Comparison of ENCODE assay signal across 29 cellular contexts in genomic region chr18:60746491-60746890, GRCh38.
"Had no signal": no experiment of that assay in that cellular context is flagged by ENCODE, and none has a peak within 500 bp of the region (broad histone marks: within the 10 kb centered on the region; RNA-seq: fewer than 3 reads in every experiment).

No MANE protein-coding gene starts in this region.

- ATAC-seq: activated CD4-positive, alpha-beta T cell treated with anti-CD3 and anti-CD28 coated beads for 36 hours; activated CD8-positive, alpha-beta memory T cell treated with anti-CD3 and anti-CD28 coated beads, Interleukin-2, amount 10 ng/mL, durations not matched to agents 7 days and 5 days; activated CD8-positive, alpha-beta T cell treated with anti-CD3 and anti-CD28 coated beads, Interleukin-2, amount 10 ng/mL, durations not matched to agents 7 days and 5 days; activated naive CD8-positive, alpha-beta T cell treated with anti-CD3 and anti-CD28 coated beads, Interleukin-2, amount 50 U/mL, for 24 hours; body of pancreas; effector memory CD8-positive, alpha-beta T cell; T-helper 17 cell had no signal

- H3K27ac ChIP-seq: adrenal gland, body of pancreas, epithelial cell of prostate, esophagus squamous epithelium had no signal

- H3K36me3 ChIP-seq: adrenal gland, esophagus squamous epithelium had no signal

- FAIRE-seq: colon had no signal

- DNase-seq: activated CD4-positive, alpha-beta memory T cell treated with anti-CD3 and anti-CD28 coated beads for 36 hours; activated CD4-positive, alpha-beta T cell treated with anti-CD3 and anti-CD28 coated beads for 36 hours; activated CD4-positive, alpha-beta T cell treated with anti-CD3 and anti-CD28 coated beads, Interleukin-2, amount 10 ng/mL, durations not matched to agents 24 days and 14 days; activated CD4-positive, CD25-positive, alpha-beta regulatory T cell; activated CD4-positive, CD25-positive, alpha-beta regulatory T cell treated with anti-CD3 and anti-CD28 coated beads, Interleukin-2, amount 50 U/mL, for 72 hours; activated CD8-positive, alpha-beta memory T cell treated with anti-CD3 and anti-CD28 coated beads, Interleukin-2, amount 10 ng/mL, durations not matched to agents 7 days and 5 days; activated CD8-positive, alpha-beta memory T cell treated with anti-CD3 and anti-CD28 coated beads, Interleukin-2, amount 50 U/mL, for 4 hours; activated CD8-positive, alpha-beta T cell treated with anti-CD3 and anti-CD28 coated beads, Interleukin-2, amount 10 ng/mL, durations not matched to agents 7 days and 5 days; activated effector memory CD4-positive, alpha-beta T cell treated with anti-CD3 and anti-CD28 coated beads, Interleukin-2, amount 50 U/mL, for 16 hours; activated naive CD4-positive, alpha-beta T cell treated with anti-CD3 and anti-CD28 coated beads for 36 hours; activated naive CD8-positive, alpha-beta T cell treated with anti-CD3 and anti-CD28 coated beads for 36 hours; activated naive CD8-positive, alpha-beta T cell treated with anti-CD3 and anti-CD28 coated beads, Interleukin-2, amount 50 U/mL, for 24 hours; activated T-cell treated with anti-CD3 and anti-CD28 coated beads, Interleukin-2, amount 50 U/mL, for 1 hour; activated T-cell treated with anti-CD3 and anti-CD28 coated beads, Interleukin-2, amount 50 U/mL, for 48 hours; adrenal gland; amygdala; aorta; body of pancreas; caudate nucleus; effector CD4-positive, alpha-beta T cell; effector memory CD8-positive, alpha-beta T cell; esophagus squamous epithelium; foreskin melanocyte; head of caudate nucleus; T-helper 1 cell; T-helper 17 cell; T1000 had no signal

- H3K4me1 ChIP-seq: adrenal gland, body of pancreas, esophagus squamous epithelium had no signal

- H3K4me3 ChIP-seq: adrenal gland, body of pancreas, esophagus squamous epithelium had no signal

- H3K9me3 ChIP-seq: adrenal gland, body of pancreas, esophagus squamous epithelium had no signal
